ENCODE assay signal across 8 cellular contexts in the genomic region with DNA sequence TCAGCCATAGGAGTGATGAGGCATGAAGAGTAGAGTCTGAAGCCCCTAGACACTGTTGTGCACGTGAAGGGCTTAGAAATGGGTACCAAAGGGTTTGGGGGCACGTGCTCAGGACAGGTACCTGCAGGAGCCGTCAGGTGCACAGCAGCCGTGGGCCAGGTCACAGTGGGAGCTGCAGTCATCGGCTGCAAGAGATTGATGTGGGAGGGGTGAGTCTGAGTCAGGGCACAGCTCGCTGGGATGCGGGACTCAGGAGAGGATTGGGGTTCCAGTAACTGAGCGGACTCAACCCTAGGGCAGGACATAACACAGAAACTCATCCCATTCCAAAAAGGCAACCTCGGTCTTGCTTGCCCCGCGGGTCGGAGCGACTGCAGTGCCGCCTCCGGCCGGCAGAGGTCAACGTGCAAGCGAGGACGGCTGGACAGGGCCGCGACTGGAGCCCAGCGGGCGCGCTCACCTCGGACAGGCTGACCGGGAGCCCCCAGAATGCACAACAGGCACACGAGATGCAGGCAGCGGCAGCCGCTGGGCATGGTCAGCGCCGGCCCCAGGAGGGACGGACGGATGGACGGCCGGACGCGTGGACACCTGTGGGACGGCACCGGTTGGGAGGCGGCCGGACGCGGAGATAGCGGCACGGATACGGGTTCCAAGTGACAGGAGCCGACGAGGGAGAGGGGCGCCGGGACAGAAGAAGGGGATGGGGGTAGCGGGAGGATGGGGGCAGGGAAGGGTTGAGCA. TPM values are rescaled to one million over a fixed set of nuclear protein-coding genes. Genes with fewer than 3 reads are reported as not detected.
DNase-seq lines count a peak whose midpoint lies in the region; ATAC-seq and TF ChIP-seq lines count a peak whose summit lies in the region.

No MANE protein-coding gene starts in this region.

- no peak overlapping the region for H3K27ac ChIP-seq in lung (ENCODE audit: low read depth in 1 of 2, low read length in 1 of 2)

- DNase-seq in D341Med (ENCODE audit: low spot score) (peak; percentile 86), NCI-H82 (lab: John Stamatoyannopoulos, UW) (peak; percentile 71), lung (ENCODE audit: low spot score) (peak; percentile 85)
- DNase-seq in activated CD8-positive, alpha-beta memory T cell treated with anti-CD3 and anti-CD28 coated beads for 4 hours (ENCODE audit: low read depth in 2 of 2) = peak; percentile 9 to 33
- DNase-seq in effector CD8-positive, alpha-beta T cell (lab: John Stamatoyannopoulos, UW) = peak; percentile 40
- DNase-seq in stimulated activated CD4-positive, alpha-beta T cell treated with anti-CD3 and anti-CD28 coated beads, Interleukin-4, amount 100 ng/mL, for 48 hours (ENCODE audit: low read depth in 2 of 2) = peak; percentile 63 to 64

- ATAC-seq in HG02678 (IDR thresholded peaks at IDR 0.05; ENCODE audit: unreplicated experiment) (peak; percentile 61), lung (ENCODE audit: insufficient read depth, low FRiP score) (peak; percentile 95), HG02610 (IDR thresholded peaks at IDR 0.05; ENCODE audit: unreplicated experiment) (no peak)

- peak; percentile 93 for TF ChIP-seq CTCF in lung (IDR thresholded peaks at IDR 0.05; ENCODE audit: control extremely low read depth, extremely low read depth)

- peaks cover 0 to 25% of the 10 kb centered on the region in 2 donors for H3K36me3 ChIP-seq in lung (ENCODE audit: control insufficient read depth in 2 of 2, insufficient read depth in 2 of 2, low read length in 2 of 2)

- peak overlapping the region; percentile 4 for H3K4me3 ChIP-seq in lung

- H3K27me3 ChIP-seq in lung (ENCODE audit: control insufficient read depth, insufficient read depth) = no peaks in the 10 kb centered on the region

- H3K9me3 ChIP-seq in lung (ENCODE audit: control insufficient read depth in 2 of 2, insufficient read depth in 1 of 2, low read length in 1 of 2) = peaks cover 0 to 2% of the 10 kb centered on the region in 2 donors

- WGBS in lung, 2 donors = 6 to 7% methylated on average over 48 to 51 of the region's 51 CpGs

- H3K4me1 ChIP-seq in lung (ENCODE audit: control insufficient read depth in 2 of 2, insufficient read depth in 2 of 2, low read length in 2 of 2) = no peaks in the 10 kb centered on the region

RNA-seq across cellular contexts. Expression of gene DLK2, which starts 0.9 kb away (rescaled TPM):
- total RNA-seq in lung = 1 to 10 TPM; 1.4 to 2.6 TPM
- 1 to 10 TPM; 1.1 TPM for polyA plus RNA-seq in lung

RNA-seq across cellular contexts. Expression of gene TJAP1, which starts 22.9 kb away (rescaled TPM):
- 10 to 100 TPM; 24.1 to 29.5 TPM for total RNA-seq in lung
- 10 to 100 TPM; 21.7 to 22.6 TPM for polyA plus RNA-seq in lung

RNA-seq across cellular contexts. Expression of gene ABCC10, which starts 27.1 kb away (rescaled TPM):
- total RNA-seq in lung = 10 to 100 TPM; 18.7 to 43.3 TPM
- polyA plus RNA-seq in lung = 10 to 100 TPM; 15.7 to 33.6 TPM

RNA-seq across cellular contexts. Expression of gene LRRC73, which starts 55.7 kb away (rescaled TPM):
- 1 to 10 TPM; 2.0 to 4.8 TPM for total RNA-seq in lung
- 1 to 10 TPM in 1 of 2 donors, under 1 TPM in 1; 0.87 to 1.8 TPM for polyA plus RNA-seq in lung

Comparison
In these comparisons a context has a peak if more than half of its experiments do, and no peak if none do; other contexts are left out.
1. DNase-seq: peak in every context shown above with its lines; median percentile 86 in D341Med; 85 in lung; 71 in NCI-H82; 64 in stimulated activated CD4-positive, alpha-beta T cell treated with anti-CD3 and anti-CD28 coated beads, Interleukin-4, amount 100 ng/mL, for 48 hours; 40 in effector CD8-positive, alpha-beta T cell; 21 in activated CD8-positive, alpha-beta memory T cell treated with anti-CD3 and anti-CD28 coated beads for 4 hours.